12 cellular contexts compared by ENCODE assay signal in the genomic region with DNA sequence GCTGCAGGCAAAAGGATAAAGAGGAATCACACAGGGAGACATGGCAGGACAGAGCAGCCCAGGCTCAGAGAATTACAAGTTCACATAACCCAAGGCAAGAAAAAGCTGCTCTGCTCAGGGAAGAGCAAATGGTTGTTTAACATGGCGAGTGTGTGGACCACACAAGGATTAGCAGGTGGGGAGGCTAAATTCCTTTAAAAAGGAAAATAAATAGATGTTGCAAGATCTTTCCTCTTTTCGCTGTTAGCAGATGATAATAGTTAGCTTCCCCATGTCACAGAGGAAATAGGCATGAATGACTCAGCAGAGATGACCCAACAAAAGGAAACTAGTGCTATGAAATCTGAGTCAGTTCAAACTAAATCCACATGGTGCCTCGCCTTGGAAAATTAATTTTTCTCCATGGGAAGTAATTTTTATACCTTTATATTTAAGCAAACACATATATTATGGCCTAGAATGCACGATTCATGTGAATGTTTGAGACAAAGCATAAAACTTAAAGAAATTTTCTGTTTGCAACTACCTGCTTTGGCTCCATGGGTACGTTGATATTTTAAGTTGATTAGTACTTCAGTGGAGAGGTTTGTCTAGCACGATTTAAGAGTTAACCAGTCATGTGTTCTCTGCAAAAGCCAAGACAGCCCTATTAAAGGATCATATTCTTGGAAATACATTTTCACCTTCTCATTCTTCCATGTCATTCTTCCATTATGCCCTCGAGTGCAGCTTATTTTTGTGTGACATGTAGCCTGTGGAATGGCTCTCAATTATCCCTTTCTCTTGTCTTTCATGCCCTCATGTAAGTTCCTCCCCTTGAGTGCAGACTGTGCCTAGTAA. TPM values are rescaled to one million over a fixed set of nuclear protein-coding genes. Genes with fewer than 3 reads are reported as not detected.
A peak's percentile ranks its signal among the peaks of the same experiment; 100 is the strongest.
DNase-seq lines count a peak whose midpoint lies in the region; ATAC-seq and TF ChIP-seq lines count a peak whose summit lies in the region.
"Had no signal": no experiment of that assay in that cellular context is flagged by ENCODE, and none has a peak within 500 bp of the region (broad histone marks: within the 10 kb centered on the region; RNA-seq: fewer than 3 reads in every experiment).

No MANE protein-coding gene starts in this region.

- H3K27ac ChIP-seq in left lung: no peak overlapping the region

- no peaks in the 10 kb centered on the region for H3K4me1 Mint-ChIP-seq in activated CD4-positive, alpha-beta memory T cell treated with anti-CD3 and anti-CD28 coated beads for 36 hours (ENCODE audit: low read depth)
- H3K4me1 Mint-ChIP-seq in activated CD8-positive, alpha-beta T cell treated with anti-CD3 and anti-CD28 coated beads, Interleukin-2, amount 10 ng/mL, durations not matched to agents 7 days and 5 days (ENCODE audit: low read depth): no peaks in the 10 kb centered on the region

- POLR2A ChIA-PET in activated CD4-positive, alpha-beta memory T cell treated with anti-CD3 and anti-CD28 coated beads for 36 hours (lab: Charles Lee): no interaction called here
- POLR2A ChIA-PET in activated CD8-positive, alpha-beta T cell treated with anti-CD3 and anti-CD28 coated beads, Interleukin-2, amount 10 ng/mL, durations not matched to agents 7 days and 5 days (lab: Charles Lee): no interaction called here

- H3K4me3 Mint-ChIP-seq in activated CD4-positive, alpha-beta memory T cell treated with anti-CD3 and anti-CD28 coated beads for 36 hours: no peak overlapping the region
- H3K4me3 Mint-ChIP-seq in activated CD8-positive, alpha-beta T cell treated with anti-CD3 and anti-CD28 coated beads, Interleukin-2, amount 10 ng/mL, durations not matched to agents 7 days and 5 days: no peak overlapping the region

- ATAC-seq in left lung (peak; percentile 61), HG03095 (IDR thresholded peaks at IDR 0.05; ENCODE audit: unreplicated experiment) (no peak), HG02870 (IDR thresholded peaks at IDR 0.05; ENCODE audit: unreplicated experiment) (no peak)
- no peak for ATAC-seq in activated CD8-positive, alpha-beta T cell treated with anti-CD3 and anti-CD28 coated beads, Interleukin-2, amount 10 ng/mL, durations not matched to agents 7 days and 5 days

- no peaks in the 10 kb centered on the region for H3K27me3 ChIP-seq in MG63
- no peaks in the 10 kb centered on the region for H3K27me3 ChIP-seq in left lung

- CTCF ChIA-PET in activated CD4-positive, alpha-beta memory T cell treated with anti-CD3 and anti-CD28 coated beads for 36 hours (lab: Charles Lee): no interaction called here
- CTCF ChIA-PET in activated CD8-positive, alpha-beta T cell treated with anti-CD3 and anti-CD28 coated beads, Interleukin-2, amount 10 ng/mL, durations not matched to agents 7 days and 5 days (lab: Charles Lee): no interaction called here

- H3K9me3 ChIP-seq in MG63 (peaks cover 20% of the 10 kb centered on the region), left lung (no peaks in the 10 kb centered on the region)
- H3K9me3 ChIP-seq: heart left ventricle had no signal

- peaks cover 0 to 3% of the 10 kb centered on the region in 2 donors for H3K4me1 ChIP-seq in left lung

- peaks cover 38% of the 10 kb centered on the region for H3K27me3 Mint-ChIP-seq in activated CD4-positive, alpha-beta memory T cell treated with anti-CD3 and anti-CD28 coated beads for 36 hours
- H3K27me3 Mint-ChIP-seq in activated CD8-positive, alpha-beta T cell treated with anti-CD3 and anti-CD28 coated beads, Interleukin-2, amount 10 ng/mL, durations not matched to agents 7 days and 5 days (ENCODE audit: low read depth): peaks cover 18% of the 10 kb centered on the region

- H3K36me3 Mint-ChIP-seq in activated CD4-positive, alpha-beta memory T cell treated with anti-CD3 and anti-CD28 coated beads for 36 hours: no peaks in the 10 kb centered on the region
- H3K36me3 Mint-ChIP-seq in activated CD8-positive, alpha-beta T cell treated with anti-CD3 and anti-CD28 coated beads, Interleukin-2, amount 10 ng/mL, durations not matched to agents 7 days and 5 days (ENCODE audit: low read depth): no peaks in the 10 kb centered on the region

- no peak overlapping the region for H3K27ac Mint-ChIP-seq in activated CD4-positive, alpha-beta memory T cell treated with anti-CD3 and anti-CD28 coated beads for 36 hours
- no peak overlapping the region for H3K27ac Mint-ChIP-seq in activated CD8-positive, alpha-beta T cell treated with anti-CD3 and anti-CD28 coated beads, Interleukin-2, amount 10 ng/mL, durations not matched to agents 7 days and 5 days

- H3K36me3 ChIP-seq in MG63 (no peaks in the 10 kb centered on the region), left lung (no peaks in the 10 kb centered on the region)
- H3K36me3 ChIP-seq: heart left ventricle had no signal

- H3K9me3 Mint-ChIP-seq in activated CD4-positive, alpha-beta memory T cell treated with anti-CD3 and anti-CD28 coated beads for 36 hours: no peaks in the 10 kb centered on the region
- H3K9me3 Mint-ChIP-seq in activated CD8-positive, alpha-beta T cell treated with anti-CD3 and anti-CD28 coated beads, Interleukin-2, amount 10 ng/mL, durations not matched to agents 7 days and 5 days (ENCODE audit: insufficient read depth): no peaks in the 10 kb centered on the region

- DNase-seq in AML-193 (lab: John Stamatoyannopoulos, UW) (peak; percentile 66 to 76), MG63 (peak; percentile 45), amniotic epithelial cell (ENCODE audit: low read depth) (peak; percentile 92), left lung (no peak)
- no peak for DNase-seq in activated CD4-positive, alpha-beta memory T cell treated with anti-CD3 and anti-CD28 coated beads for 36 hours
- DNase-seq in activated CD8-positive, alpha-beta T cell treated with anti-CD3 and anti-CD28 coated beads, Interleukin-2, amount 10 ng/mL, durations not matched to agents 7 days and 5 days: no peak
- DNase-seq: GDM1, H7, heart left ventricle, NCI-H524 had no signal

- no peak overlapping the region for H3K4me3 ChIP-seq in MG63
- H3K4me3 ChIP-seq in left lung: no peak overlapping the region
- H3K4me3 ChIP-seq: heart left ventricle had no signal

- intact Hi-C loops in left lung (cut with DNase I): no loop called here
- intact Hi-C loops in activated CD4-positive, alpha-beta memory T cell treated with anti-CD3 and anti-CD28 coated beads for 36 hours (cut with micrococcal nuclease): no loop called here

- TF ChIP-seq CTCF in left lung (IDR thresholded peaks at IDR 0.05): no peak

RNA-seq across cellular contexts. Expression of gene FJX1, which starts 38.5 kb away (rescaled TPM):
- 29.1 and 30.5 TPM in 2 replicates for total RNA-seq in MG63 (2014; rRNA removed; shearing (Covaris generic); ENCODE audit: low replicate concordance)
- 1 to 10 TPM; 5.1 to 6.6 TPM for total RNA-seq in left lung
- under 1 TPM; 0.46 to 0.62 TPM for total RNA-seq in activated CD4-positive, alpha-beta memory T cell treated with anti-CD3 and anti-CD28 coated beads for 36 hours
- under 1 TPM; 0.11 to 0.39 TPM for total RNA-seq in activated CD8-positive, alpha-beta T cell treated with anti-CD3 and anti-CD28 coated beads, Interleukin-2, amount 10 ng/mL, durations not matched to agents 7 days and 5 days

RNA-seq across cellular contexts. Expression of gene PAMR1, which starts 54.4 kb away (rescaled TPM):
- not detected in 2 replicates for total RNA-seq in MG63 (2014; rRNA removed; shearing (Covaris generic); ENCODE audit: low replicate concordance)
- 10 to 100 TPM in 1 of 2 donors, under 1 TPM in 1; 0.65 to 14.4 TPM for total RNA-seq in left lung
- total RNA-seq in activated CD4-positive, alpha-beta memory T cell treated with anti-CD3 and anti-CD28 coated beads for 36 hours: not detected
- not detected for total RNA-seq in activated CD8-positive, alpha-beta T cell treated with anti-CD3 and anti-CD28 coated beads, Interleukin-2, amount 10 ng/mL, durations not matched to agents 7 days and 5 days

Comparison
In these comparisons a context has a peak if more than half of its experiments do, and no peak if none do; other contexts are left out.
1. DNase-seq: peak in AML-193 (2 of 2), MG63 (single experiment) and amniotic epithelial cell (single experiment); none in left lung (0 of 2), activated CD4-positive, alpha-beta memory T cell treated with anti-CD3 and anti-CD28 coated beads for 36 hours (single experiment) and activated CD8-positive, alpha-beta T cell treated with anti-CD3 and anti-CD28 coated beads, Interleukin-2, amount 10 ng/mL, durations not matched to agents 7 days and 5 days (single experiment).